In genomic region chr16:11575223-11575589, GRCh38 we compare ENCODE assay signal across 1 cellular context.
TF ChIP-seq lines count a peak whose summit lies in the region.

No MANE protein-coding gene starts in this region.

TF ChIP-seq in GM12878, 131 proteins besides CTCF, POLR2A, EP300 and RAD21 (continued from another document):
- no peak for TF ChIP-seq BCL3 (IDR thresholded peaks at IDR 0.05; ENCODE audit: borderline replicate concordance, insufficient read depth, low read depth, low read length, poor library complexity, severe bottlenecking)
- no peak for TF ChIP-seq CEBPB (IDR thresholded peaks at IDR 0.05; ENCODE audit: borderline replicate concordance in 1 of 2, low read depth in 2 of 2, low read length in 2 of 2)
- TF ChIP-seq MTA3 (IDR thresholded peaks at IDR 0.05; ENCODE audit: borderline replicate concordance, low read length), result no peak
- no peak for TF ChIP-seq ZBTB40 (IDR thresholded peaks at IDR 0.05; ENCODE audit: borderline replicate concordance)
